Comparison of ENCODE assay signal across 2 cellular contexts in genomic region chr11:21141557-21141956, GRCh38.
DNase-seq lines count a peak whose midpoint lies in the region; ATAC-seq, FAIRE-seq and TF ChIP-seq lines count a peak whose summit lies in the region.
"Not testable (repeated sequence)": the region's sequence is repeated elsewhere in the genome, so short reads cannot be mapped to it uniquely, and the experiment has no call there.

No MANE protein-coding gene starts in this region.

- not testable (repeated sequence) for H3K27ac ChIP-seq in A549; HEK293 (ENCODE audit: extremely low read depth, low read depth, low read length)

- WGBS in A549 (ENCODE audit: missing lambda C conversion rate), result 18% methylated on average over 4 of the region's 4 CpGs

- not testable (repeated sequence) for ATAC-seq in A549

- DNase-seq in A549 (ENCODE audit: low read depth in 1 of 2, low spot score in 1 of 2), result not testable (repeated sequence)

- not testable (repeated sequence) for H3K4me3 ChIP-seq in A549; HEK293 (ENCODE audit: low read depth, low read length)

- CTCF ChIA-PET in A549 (lab: Yijun Ruan, JAX), result not testable (repeated sequence)
- CTCF ChIA-PET in HEK293 (lab: Yijun Ruan, JAX), result interaction anchor here (0.6 kb wide), 1 partner anchor 372 kb away, joined by 3 read pairs; no protein-coding TSS in a partner anchor

- FAIRE-seq in A549 (lab: Jason Lieb, UNC), result not testable (repeated sequence)

- H3K36me3 ChIP-seq in HEK293 (ENCODE audit: control insufficient read depth in 2 of 2, insufficient read depth in 1 of 2, low read length in 2 of 2), result not testable (repeated sequence)

- TF ChIP-seq EP300 in A549 (IDR thresholded peaks at IDR 0.05), result not testable (repeated sequence)

- not testable (repeated sequence) for H3K4me2 ChIP-seq in A549

- POLR2A ChIA-PET in A549 (lab: Yijun Ruan, JAX); HEK293 (lab: Yijun Ruan, JAX): not testable (repeated sequence)

- not testable (repeated sequence) for TF ChIP-seq RAD21 in A549 (conservative IDR thresholded peaks at IDR 0.05 in 1 of 2, IDR thresholded peaks at IDR 0.05 in 1 of 2)

- not testable (repeated sequence) for TF ChIP-seq POLR2A in A549 (IDR thresholded peaks at IDR 0.05; ENCODE audit: low read length)

- not testable (repeated sequence) for TF ChIP-seq CTCF in A549 (IDR thresholded peaks at IDR 0.05); HEK293 (tag by site-specific recombination; IDR thresholded peaks at IDR 0.05)

- not testable (repeated sequence) for H3K9me3 ChIP-seq in A549; HEK293 (ENCODE audit: control insufficient read depth, insufficient read depth, low read depth, low read length)

- H3K4me1 ChIP-seq in A549; HEK293 (ENCODE audit: control insufficient read depth, insufficient read depth, low read length): not testable (repeated sequence)

TF ChIP-seq in A549, 52 proteins besides CTCF, POLR2A, EP300 and RAD21:
- TF ChIP-seq ZC3H11A (IDR thresholded peaks at IDR 0.05), result peak; percentile 69

TF ChIP-seq in HEK293, 187 proteins besides CTCF, POLR2A, EP300 and RAD21:
- TF ChIP-seq ZNF623 (tag by site-specific recombination; IDR thresholded peaks at IDR 0.05) (peak; percentile 30; the same call in 1 of the 2 replicates), ZBTB11 (tag by site-specific recombination; conservative IDR thresholded peaks at IDR 0.05; ENCODE audit: low read depth) (peak; percentile 35; the same call in 1 of the 2 replicates), ZNF202 (tag by site-specific recombination; IDR thresholded peaks at IDR 0.05; ENCODE audit: borderline replicate concordance) (0 out of 2 replicates have a peak, but pooled peaks have one; percentile 26), ZBTB8A (tag by site-specific recombination; IDR thresholded peaks at IDR 0.05) (0 out of 2 replicates have a peak, but pooled peaks have one; percentile 21), ZNF140 (tag by site-specific recombination; IDR thresholded peaks at IDR 0.05) (0 out of 2 replicates have a peak, but pooled peaks have one; percentile 21), ZNF518A (tag by site-specific recombination; conservative IDR thresholded peaks at IDR 0.05; ENCODE audit: low read depth) (peak; percentile 53; the same call in 1 of the 2 replicates), ZNF555 (tag by site-specific recombination; conservative IDR thresholded peaks at IDR 0.05) (peak; percentile 29), ZNF394 (tag by site-specific recombination; IDR thresholded peaks at IDR 0.05; ENCODE audit: borderline replicate concordance) (peak; percentile 67; the same call in 1 of the 2 replicates), ZNF426 (tag by site-specific recombination; IDR thresholded peaks at IDR 0.05) (peak; percentile 45)
